Comparison of ENCODE assay signal across 36 cellular contexts in genomic region chr6:164321297-164321696, GRCh38.
"Had no signal": no experiment of that assay in that cellular context is flagged by ENCODE, and none has a peak within 500 bp of the region (broad histone marks: within the 10 kb centered on the region; RNA-seq: fewer than 3 reads in every experiment).

No MANE protein-coding gene starts in this region.

- H3K4me1 ChIP-seq: adrenal gland, body of pancreas, gastrocnemius medialis had no signal

- H3K27me3 ChIP-seq: adrenal gland, body of pancreas, cardiac muscle cell, dorsolateral prefrontal cortex, esophagus muscularis mucosa, foreskin keratinocyte, gastrocnemius medialis, heart left ventricle had no signal

- H3K27me3 Mint-ChIP-seq: activated B cell treated with CpG ODN at 0.5 μM for 24 hours; activated CD8-positive, alpha-beta T cell treated with anti-CD3 and anti-CD28 coated beads for 36 hours; activated naive CD4-positive, alpha-beta T cell treated with anti-CD3 and anti-CD28 coated beads, Interleukin-2, amount 50 U/mL, for 24 hours; activated naive CD8-positive, alpha-beta T cell treated with anti-CD3 and anti-CD28 coated beads for 36 hours; activated naive CD8-positive, alpha-beta T cell treated with anti-CD3 and anti-CD28 coated beads, Interleukin-2, amount 50 U/mL, for 24 hours; dendritic cell treated with granulocyte-macrophage colony-stimulating factor and Interleukin-4, amounts not matched to agents 40 ng/mL and 50 ng/mL, for 4 days; T-helper 17 cell had no signal

- H3K27ac ChIP-seq: cardiac muscle cell, coronary artery, dorsolateral prefrontal cortex, foreskin keratinocyte, WERI-Rb-1 had no signal

- H3K36me3 Mint-ChIP-seq: activated naive CD4-positive, alpha-beta T cell treated with anti-CD3 and anti-CD28 coated beads, Interleukin-2, amount 50 U/mL, for 24 hours; activated naive CD8-positive, alpha-beta T cell treated with anti-CD3 and anti-CD28 coated beads for 36 hours had no signal

- H3K9me3 Mint-ChIP-seq: activated naive CD4-positive, alpha-beta T cell treated with anti-CD3 and anti-CD28 coated beads, Interleukin-2, amount 50 U/mL, for 24 hours; activated naive CD8-positive, alpha-beta T cell treated with anti-CD3 and anti-CD28 coated beads for 36 hours; endodermal cell had no signal

- H3K36me3 ChIP-seq: adrenal gland, cardiac muscle cell, esophagus muscularis mucosa, gastrocnemius medialis, heart left ventricle, WERI-Rb-1 had no signal

- H3K27ac Mint-ChIP-seq: activated B cell treated with CpG ODN at 0.5 μM for 24 hours; activated CD8-positive, alpha-beta T cell treated with anti-CD3 and anti-CD28 coated beads for 36 hours; activated naive CD4-positive, alpha-beta T cell treated with anti-CD3 and anti-CD28 coated beads for 36 hours; activated naive CD4-positive, alpha-beta T cell treated with anti-CD3 and anti-CD28 coated beads, Interleukin-2, amount 50 U/mL, for 24 hours; activated naive CD8-positive, alpha-beta T cell treated with anti-CD3 and anti-CD28 coated beads for 36 hours; activated naive CD8-positive, alpha-beta T cell treated with anti-CD3 and anti-CD28 coated beads, Interleukin-2, amount 50 U/mL, for 24 hours; activated T-helper 2 cell treated with anti-CD3 and anti-CD28 coated beads, Interferon-gamma antibody, Interleukin-2, Interleukin-4, amounts not matched to agents 10 μg/mL and 5 μg/mL and 100 μg/mL, durations not matched to agents 14 hours and 24 hours and 36 hours; dendritic cell treated with granulocyte-macrophage colony-stimulating factor and Interleukin-4, amounts not matched to agents 40 ng/mL and 50 ng/mL, for 4 days; endodermal cell; T-helper 17 cell; T-helper 2 cell treated with Interferon-gamma antibody and Interleukin-4, amounts not matched to agents 5 μg/mL and 100 μg/mL, for 36 hours had no signal

- ATAC-seq: activated CD4-positive, CD25-positive, alpha-beta regulatory T cell treated with anti-CD3 and anti-CD28 coated beads, Interleukin-2, amount 50 U/mL, for 24 hours; activated CD8-positive, alpha-beta T cell treated with anti-CD3 and anti-CD28 coated beads for 36 hours; activated naive CD8-positive, alpha-beta T cell treated with anti-CD3 and anti-CD28 coated beads, Interleukin-2, amount 50 U/mL, for 24 hours; activated T-cell treated with anti-CD3 and anti-CD28 coated beads, Interleukin-2, amount 50 U/mL, for 4 hours; body of pancreas; foreskin keratinocyte; gastrocnemius medialis; T-helper 17 cell had no signal

- H3K4me3 Mint-ChIP-seq: activated B cell treated with CpG ODN at 0.5 μM for 24 hours; activated CD8-positive, alpha-beta T cell treated with anti-CD3 and anti-CD28 coated beads for 36 hours; activated naive CD4-positive, alpha-beta T cell treated with anti-CD3 and anti-CD28 coated beads for 36 hours; activated naive CD4-positive, alpha-beta T cell treated with anti-CD3 and anti-CD28 coated beads, Interleukin-2, amount 50 U/mL, for 24 hours; activated naive CD8-positive, alpha-beta T cell treated with anti-CD3 and anti-CD28 coated beads for 36 hours; activated naive CD8-positive, alpha-beta T cell treated with anti-CD3 and anti-CD28 coated beads, Interleukin-2, amount 50 U/mL, for 24 hours; activated T-cell treated with anti-CD3 and anti-CD28 coated beads, Interleukin-2, amount 50 U/mL, for 4 hours; dendritic cell treated with granulocyte-macrophage colony-stimulating factor and Interleukin-4, amounts not matched to agents 40 ng/mL and 50 ng/mL, for 4 days; endodermal cell; T-helper 17 cell; T-helper 2 cell treated with Interferon-gamma antibody and Interleukin-4, amounts not matched to agents 5 μg/mL and 100 μg/mL, for 36 hours had no signal

- DNase-seq: activated B cell treated with CpG ODN at 0.5 μM for 24 hours; activated CD4-positive, alpha-beta T cell treated with anti-CD3 and anti-CD28 coated beads for 48 hours; activated CD4-positive, alpha-beta T cell treated with anti-CD3 and anti-CD28 coated beads, Interleukin-2, amount 50 U/mL, for 1 hour; activated CD4-positive, alpha-beta T cell treated with anti-CD3 and anti-CD28 coated beads, Interleukin-2, amount 50 U/mL, for 48 hours; activated CD8-positive, alpha-beta memory T cell treated with anti-CD3 and anti-CD28 coated beads for 24 hours; activated CD8-positive, alpha-beta T cell treated with anti-CD3 and anti-CD28 coated beads for 36 hours; activated effector memory CD4-positive, alpha-beta T cell treated with anti-CD3 and anti-CD28 coated beads, Interleukin-2, amount 50 U/mL, for 16 hours; activated naive CD4-positive, alpha-beta T cell treated with anti-CD3 and anti-CD28 coated beads for 36 hours; activated naive CD8-positive, alpha-beta T cell treated with anti-CD3 and anti-CD28 coated beads for 36 hours; activated naive CD8-positive, alpha-beta T cell treated with anti-CD3 and anti-CD28 coated beads, Interleukin-2, amount 50 U/mL, for 24 hours; activated T-cell treated with anti-CD3 and anti-CD28 coated beads, Interleukin-2, amount 50 U/mL, for 4 hours; adrenal gland; amygdala; aorta; body of pancreas; central memory CD4-positive, alpha-beta T cell; cerebellar nuclear complex; dorsolateral prefrontal cortex; effector memory CD4-positive, alpha-beta T cell; endodermal cell; erythroblast; foreskin keratinocyte; gastrocnemius medialis; glutamatergic neuron; heart left ventricle; T-helper 17 cell; T1000; WERI-Rb-1 had no signal

- H3K9me3 ChIP-seq: adrenal gland, body of pancreas, esophagus muscularis mucosa, gastrocnemius medialis had no signal

- H3K4me1 Mint-ChIP-seq: activated B cell treated with CpG ODN at 0.5 μM for 24 hours; activated naive CD4-positive, alpha-beta T cell treated with anti-CD3 and anti-CD28 coated beads, Interleukin-2, amount 50 U/mL, for 24 hours; activated naive CD8-positive, alpha-beta T cell treated with anti-CD3 and anti-CD28 coated beads for 36 hours; activated naive CD8-positive, alpha-beta T cell treated with anti-CD3 and anti-CD28 coated beads, Interleukin-2, amount 50 U/mL, for 24 hours; endodermal cell; T-helper 17 cell had no signal

- H3K4me3 ChIP-seq: adrenal gland, body of pancreas, cardiac muscle cell, coronary artery, dorsolateral prefrontal cortex, esophagus muscularis mucosa, gastrocnemius medialis, heart left ventricle had no signal
